In the genomic region with DNA sequence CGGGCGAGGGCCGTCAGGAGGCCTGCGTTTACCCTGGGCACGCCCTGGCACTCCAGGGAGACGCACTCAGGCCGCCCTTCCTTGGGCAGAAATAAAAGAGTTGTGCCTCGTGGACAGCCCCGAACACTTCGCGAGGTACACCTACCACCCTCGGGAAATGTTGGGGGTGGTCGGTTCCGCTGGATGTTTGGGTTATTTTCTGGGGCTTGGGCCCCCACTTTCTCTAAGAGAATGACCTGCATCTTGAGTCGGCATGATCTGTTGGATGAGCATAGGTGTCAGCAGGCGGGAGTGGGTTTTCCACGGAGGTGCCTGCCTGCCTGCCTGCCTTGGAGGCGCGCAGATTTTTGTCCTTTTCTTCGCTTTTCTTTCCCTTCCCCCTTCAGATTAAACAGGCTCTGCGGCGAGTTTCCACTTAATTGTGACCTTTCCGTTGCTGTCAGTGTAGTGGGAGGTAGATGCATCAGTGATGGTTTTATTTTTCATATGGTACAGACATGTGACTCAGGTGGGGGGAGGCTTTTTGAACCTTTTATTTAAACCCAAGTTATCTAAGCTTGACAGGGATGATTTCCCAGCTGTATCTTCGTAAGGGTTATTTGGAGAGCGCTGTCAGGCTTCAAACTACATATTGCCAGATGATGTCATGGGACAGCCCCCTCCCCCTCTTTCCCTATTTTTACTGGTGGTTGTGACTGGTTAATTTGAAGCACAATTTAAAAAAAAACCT, we compare ENCODE assay signal across 1 cellular context.
TF ChIP-seq lines count a peak whose summit lies in the region.

No MANE protein-coding gene starts in this region.

TF ChIP-seq in IMR-90, 13 proteins besides CTCF, POLR2A, EP300 and RAD21:
- TF ChIP-seq, protein P1, sequence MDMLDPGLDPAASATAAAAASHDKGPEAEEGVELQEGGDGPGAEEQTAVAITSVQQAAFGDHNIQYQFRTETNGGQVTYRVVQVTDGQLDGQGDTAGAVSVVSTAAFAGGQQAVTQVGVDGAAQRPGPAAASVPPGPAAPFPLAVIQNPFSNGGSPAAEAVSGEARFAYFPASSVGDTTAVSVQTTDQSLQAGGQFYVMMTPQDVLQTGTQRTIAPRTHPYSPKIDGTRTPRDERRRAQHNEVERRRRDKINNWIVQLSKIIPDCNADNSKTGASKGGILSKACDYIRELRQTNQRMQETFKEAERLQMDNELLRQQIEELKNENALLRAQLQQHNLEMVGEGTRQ (IDR thresholded peaks at IDR 0.05; ENCODE audit: low read depth, low read length) = no peak; the same call in 1 of the 2 replicates
- 0 out of 2 replicates have a peak, but pooled peaks have one; percentile 10 for TF ChIP-seq MAZ (IDR thresholded peaks at IDR 0.05; ENCODE audit: borderline replicate concordance, low read depth, low read length)
- no peak for TF ChIP-seq NFE2L2 (IDR thresholded peaks at IDR 0.05; ENCODE audit: low read depth, low read length)
- TF ChIP-seq RCOR1 (IDR thresholded peaks at IDR 0.05; ENCODE audit: insufficient replicate concordance, low read length) = no peak
